16 cellular contexts compared by ENCODE assay signal in genomic region chr22:49915610-49916009, GRCh38.
"Had no signal": no experiment of that assay in that cellular context is flagged by ENCODE, and none has a peak within 500 bp of the region (broad histone marks: within the 10 kb centered on the region; RNA-seq: fewer than 3 reads in every experiment).

No MANE protein-coding gene starts in this region.

- H3K4me3 Mint-ChIP-seq: activated naive CD8-positive, alpha-beta T cell treated with anti-CD3 and anti-CD28 coated beads, Interleukin-2, amount 50 U/mL, for 24 hours had no signal

- H3K4me1 Mint-ChIP-seq: memory B cell had no signal

- DNase-seq: activated CD4-positive, alpha-beta T cell treated with anti-CD3 and anti-CD28 coated beads for 1 hour; activated CD4-positive, alpha-beta T cell treated with anti-CD3 and anti-CD28 coated beads, Interleukin-2, amount 50 U/mL, for 4 hours; activated naive CD4-positive, alpha-beta T cell; activated naive CD8-positive, alpha-beta T cell treated with anti-CD3 and anti-CD28 coated beads, Interleukin-2, amount 50 U/mL, for 24 hours; activated T-cell treated with anti-CD3 and anti-CD28 coated beads for 4 hours; gastrocnemius medialis; heart right ventricle; left ventricle myocardium inferior; naive thymus-derived CD8-positive, alpha-beta T cell; stimulated activated CD4-positive, alpha-beta T cell treated with anti-CD3 and anti-CD28 coated beads, Interleukin-1b, Interleukin-23, amount 100 ng/mL, for 48 hours; upper lobe of right lung had no signal

- H3K27ac Mint-ChIP-seq: activated naive CD8-positive, alpha-beta T cell treated with anti-CD3 and anti-CD28 coated beads, Interleukin-2, amount 50 U/mL, for 24 hours; memory B cell had no signal

- H3K27me3 Mint-ChIP-seq: activated naive CD8-positive, alpha-beta T cell treated with anti-CD3 and anti-CD28 coated beads, Interleukin-2, amount 50 U/mL, for 24 hours; memory B cell; naive thymus-derived CD8-positive, alpha-beta T cell had no signal

- H3K27me3 ChIP-seq: ascending aorta, gastrocnemius medialis, heart right ventricle, sigmoid colon, upper lobe of right lung had no signal

- H3K9me3 Mint-ChIP-seq: activated naive CD8-positive, alpha-beta T cell treated with anti-CD3 and anti-CD28 coated beads, Interleukin-2, amount 50 U/mL, for 24 hours; memory B cell; naive thymus-derived CD8-positive, alpha-beta T cell; T-helper 2 cell treated with Interferon-gamma antibody and Interleukin-4, amounts not matched to agents 5 μg/mL and 100 μg/mL, for 36 hours had no signal

- H3K4me3 ChIP-seq: ascending aorta, gastrocnemius medialis, heart right ventricle, left ventricle myocardium inferior, sigmoid colon, thoracic aorta, upper lobe of right lung had no signal

- H3K27ac ChIP-seq: ascending aorta, gastrocnemius medialis, heart right ventricle, left ventricle myocardium inferior, sigmoid colon, thoracic aorta, upper lobe of right lung had no signal

- H3K9me3 ChIP-seq: ascending aorta, gastrocnemius medialis, heart right ventricle, left ventricle myocardium inferior, sigmoid colon, thoracic aorta, upper lobe of right lung had no signal

- H3K36me3 Mint-ChIP-seq: memory B cell had no signal
